In genomic region chr1:57530861-57531260, GRCh38 we compare ENCODE assay signal across 5 cellular contexts.
DNase-seq lines count a peak whose midpoint lies in the region; ATAC-seq and TF ChIP-seq lines count a peak whose summit lies in the region.
"Not testable (repeated sequence)": the region's sequence is repeated elsewhere in the genome, so short reads cannot be mapped to it uniquely, and the experiment has no call there.

No MANE protein-coding gene starts in this region.

- H3K36me3 ChIP-seq in GM23338 (ENCODE audit: insufficient read depth); HUES6 (ENCODE audit: control insufficient read depth, insufficient read depth, low read length); endodermal cell (ENCODE audit: control insufficient read depth, insufficient read depth, low read length); mesendoderm (ENCODE audit: control insufficient read depth, insufficient read depth, low read length): not testable (repeated sequence)

- H4K20me1 ChIP-seq in GM23338 (replicated peaks; ENCODE audit: insufficient read depth), result not testable (repeated sequence)

- not testable (repeated sequence) for H4K8ac ChIP-seq in mesendoderm (ENCODE audit: low read depth, low read length)

- not testable (repeated sequence) for ATAC-seq in GM23338

- not testable (repeated sequence) for H3K4me3 ChIP-seq in GM23338; HUES6 (ENCODE audit: low read depth, low read length); mesendoderm (ENCODE audit: low read length)
- H3K4me3 ChIP-seq in endodermal cell (ENCODE audit: low read length), result peak overlapping the region; percentile 22

- H3K36me3 Mint-ChIP-seq in GM23338 (ENCODE audit: low read depth); endodermal cell (ENCODE audit: low read depth); type B pancreatic cell: not testable (repeated sequence)

- not testable (repeated sequence) for H3K27ac ChIP-seq in GM23338 (ENCODE audit: low read depth); endodermal cell (ENCODE audit: low read depth, low read length); mesendoderm (ENCODE audit: low read depth, low read length)
- H3K27ac ChIP-seq in HUES6 (ENCODE audit: low read depth, low read length), result peak overlapping the region; percentile 58; the same call in 1 of the 2 replicates

- not testable (repeated sequence) for H3K79me1 ChIP-seq in mesendoderm (ENCODE audit: low read length)

- H3K4ac ChIP-seq in mesendoderm (ENCODE audit: low read depth, low read length), result not testable (repeated sequence)

- H3F3A ChIP-seq in GM23338 (replicated peaks; ENCODE audit: low read depth), result not testable (repeated sequence)

- not testable (repeated sequence) for H3K27me3 ChIP-seq in GM23338 (ENCODE audit: insufficient read depth); HUES6 (ENCODE audit: control insufficient read depth, insufficient read depth, low read length); endodermal cell (ENCODE audit: control insufficient read depth, insufficient read depth, low read length, poor library complexity, severe bottlenecking); mesendoderm (ENCODE audit: insufficient read depth, low read length, poor library complexity)

- H3K9me3 ChIP-seq in HUES6 (ENCODE audit: control insufficient read depth, insufficient read depth, low read depth, low read length) (peaks cover 33% of the 10 kb centered on the region), endodermal cell (ENCODE audit: control insufficient read depth, low read length) (peaks cover 52% of the 10 kb centered on the region)

- peak overlapping the region; percentile 4 for H3K56ac ChIP-seq in mesendoderm (ENCODE audit: low read length)

- H2AFZ ChIP-seq in GM23338, result not testable (repeated sequence)

- H2BK15ac ChIP-seq in mesendoderm (replicated peaks; ENCODE audit: low read depth), result not testable (repeated sequence)

- peak overlapping the region; percentile 64 for H3K18ac ChIP-seq in mesendoderm (ENCODE audit: low read length)

- H3K4me2 ChIP-seq in GM23338; mesendoderm (ENCODE audit: low read length): not testable (repeated sequence)

- H2BK5ac ChIP-seq in mesendoderm (ENCODE audit: low read length), result peak overlapping the region; percentile 57

- H3K27me3 Mint-ChIP-seq in GM23338 (ENCODE audit: insufficient read depth, low read depth, poor library complexity); endodermal cell (ENCODE audit: insufficient read depth); type B pancreatic cell: not testable (repeated sequence)

- H3K9me2 ChIP-seq in GM23338 (ENCODE audit: insufficient read depth), result not testable (repeated sequence)

- H3K9ac ChIP-seq in HUES6 (ENCODE audit: low read length); endodermal cell (ENCODE audit: extremely low read depth, low read length, poor library complexity, severe bottlenecking); mesendoderm (ENCODE audit: low read length): not testable (repeated sequence)

- not testable (repeated sequence) for H3K4me1 Mint-ChIP-seq in GM23338; type B pancreatic cell (ENCODE audit: unreplicated experiment)
- peaks cover 14% of the 10 kb centered on the region for H3K4me1 Mint-ChIP-seq in endodermal cell

- 72 to 100% methylated on average over 1 to 2 of the region's 2 CpGs for WGBS in endodermal cell (ENCODE audit: insufficient coverage in 1 of 2, insufficient read length in 1 of 2), 2 experiments
- WGBS in mesendoderm (ENCODE audit: extremely low coverage, insufficient coverage, low lambda C conversion rate), result no CpG with 5 or more reads among the region's 2 CpGs

- not testable (repeated sequence) for H3K23ac ChIP-seq in mesendoderm (ENCODE audit: low read length)

- H2AK5ac ChIP-seq in mesendoderm (ENCODE audit: low read length), result not testable (repeated sequence)

- H3K4me1 ChIP-seq in GM23338 (ENCODE audit: insufficient read depth); endodermal cell (ENCODE audit: control insufficient read depth, insufficient read depth, low read length); mesendoderm (ENCODE audit: control insufficient read depth, low read depth, low read length): not testable (repeated sequence)
- H3K4me1 ChIP-seq in HUES6 (ENCODE audit: control insufficient read depth, insufficient read depth, low read length), result peaks cover 22% of the 10 kb centered on the region; the same call in 1 of the 2 replicates

- H3K9me3 Mint-ChIP-seq in GM23338 (peaks cover 19% of the 10 kb centered on the region), endodermal cell (peaks cover 42% of the 10 kb centered on the region)
- H3K9me3 Mint-ChIP-seq in type B pancreatic cell, result not testable (repeated sequence)

- H3K27ac Mint-ChIP-seq in GM23338 (peak overlapping the region; percentile 12; the same call in 1 of the 2 replicates), endodermal cell (peak overlapping the region; percentile 83), type B pancreatic cell (peak overlapping the region; percentile 61)

- H3K4me3 Mint-ChIP-seq in GM23338, endodermal cell, type B pancreatic cell: not testable (repeated sequence)

- H2BK120ac ChIP-seq in mesendoderm (ENCODE audit: low read depth, low read length), result peak overlapping the region; percentile 36

- not testable (repeated sequence) for H3K79me2 ChIP-seq in GM23338 (replicated peaks; ENCODE audit: insufficient read depth); mesendoderm (ENCODE audit: control insufficient read depth, insufficient read depth, low read length)

- H4K5ac ChIP-seq in mesendoderm (ENCODE audit: low read length), result not testable (repeated sequence)

- not testable (repeated sequence) for DNase-seq in GM23338 (ENCODE audit: low spot score); type B pancreatic cell (ENCODE audit: extremely low spot score, unreplicated experiment)
- DNase-seq in endodermal cell (peak; percentile 83), mesendoderm (peak; percentile 89)

- TF ChIP-seq CTCF in GM23338 (conservative IDR thresholded peaks at IDR 0.05; ENCODE audit: low read depth in 2 of 2); endodermal cell (conservative IDR thresholded peaks at IDR 0.05); type B pancreatic cell (conservative IDR thresholded peaks at IDR 0.05): not testable (repeated sequence)

Comparison
In these comparisons a context has a peak if more than half of its experiments do, and no peak if none do; other contexts are left out.
1. H3K27ac Mint-ChIP-seq: peak in every context shown above with its lines; median percentile 83 in endodermal cell; 61 in type B pancreatic cell; 12 in GM23338.